In genomic region chr19:18349524-18350128, GRCh38 we compare ENCODE assay signal across 9 cellular contexts. TPM values are rescaled to one million over a fixed set of nuclear protein-coding genes. Genes with fewer than 3 reads are reported as not detected.
DNase-seq lines count a peak whose midpoint lies in the region; ATAC-seq and TF ChIP-seq lines count a peak whose summit lies in the region.
"Had no signal": no experiment of that assay in that cellular context is flagged by ENCODE, and none has a peak within 500 bp of the region (broad histone marks: within the 10 kb centered on the region; RNA-seq: fewer than 3 reads in every experiment).

No MANE protein-coding gene starts in this region.

- H3K9me3 Mint-ChIP-seq in mesothelial cell of epicardium: no peaks in the 10 kb centered on the region
- H3K9me3 Mint-ChIP-seq: IgD-negative memory B cell had no signal

- no peak overlapping the region for H3K27ac Mint-ChIP-seq in mesothelial cell of epicardium
- H3K27ac Mint-ChIP-seq: IgD-negative memory B cell had no signal

- ATAC-seq in GM19035 (IDR thresholded peaks at IDR 0.05; ENCODE audit: unreplicated experiment) (no peak), GM21515 (IDR thresholded peaks at IDR 0.05; ENCODE audit: unreplicated experiment) (no peak)

- H3K4me3 ChIP-seq in AG09309 (ENCODE audit: control insufficient read depth, low read depth, low read length) (no peak overlapping the region), GM12865 (ENCODE audit: low read depth, low read length) (no peak overlapping the region), OCI-LY7 (ENCODE audit: low read depth, low read length, poor library complexity, severe bottlenecking) (no peak overlapping the region), coronary artery (no peak overlapping the region)

- DNase-seq in AG09309 (ENCODE audit: low read depth) (peak; percentile 18), GM12865 (ENCODE audit: low read depth) (peak; percentile 62), OCI-LY7 (ENCODE audit: low spot score) (peak; percentile 40), coronary artery (ENCODE audit: low spot score) (no peak), mesothelial cell of epicardium (ENCODE audit: low spot score in 2 of 2, unreplicated experiment in 2 of 2) (peak in 1 of 2 experiments; percentile 71), cortex of kidney (lab: John Stamatoyannopoulos, UW) (no peak)

- no peak overlapping the region for H3K27ac ChIP-seq in OCI-LY7 (ENCODE audit: low read depth, low read length, poor library complexity, severe bottlenecking)
- no peak overlapping the region for H3K27ac ChIP-seq in coronary artery

- no peaks in the 10 kb centered on the region for H3K9me3 ChIP-seq in OCI-LY7 (ENCODE audit: low read length)

- peaks cover 14% of the 10 kb centered on the region for H3K36me3 Mint-ChIP-seq in mesothelial cell of epicardium

- CTCF ChIA-PET in OCI-LY7 (lab: Charles Lee; ENCODE audit: unreplicated experiment): no interaction called here

- no peak overlapping the region for H2AFZ ChIP-seq in OCI-LY7 (ENCODE audit: low read length)

- no peaks in the 10 kb centered on the region for H3K9me2 ChIP-seq in OCI-LY7 (ENCODE audit: insufficient read depth, low read length)

- peaks cover under 1% of the 10 kb centered on the region for H3K4me1 Mint-ChIP-seq in mesothelial cell of epicardium

- intact Hi-C loops in OCI-LY7 (cut with micrococcal nuclease; ENCODE audit: unreplicated experiment): loop anchor here (2.0 kb wide), 1 partner anchor 53 kb away; no protein-coding TSS in a partner anchor

- no peaks in the 10 kb centered on the region for H3K79me2 ChIP-seq in OCI-LY7 (ENCODE audit: insufficient read depth, low read depth, low read length)

- H4K20me1 ChIP-seq in OCI-LY7 (ENCODE audit: insufficient read depth, low read length): no peaks in the 10 kb centered on the region

- no TSS peak for BruUV-seq in OCI-LY7 (replicated peaks; lab: Mats Ljungman, UMichigan)

- 0 out of 2 replicates have a peak, but pooled peaks cover 7% of the 10 kb centered on the region for H3K36me3 ChIP-seq in OCI-LY7 (ENCODE audit: insufficient read depth, low read length)

- H3K4me2 ChIP-seq in OCI-LY7 (ENCODE audit: low read length): no peak overlapping the region

- no peak overlapping the region for H3K4me3 Mint-ChIP-seq in mesothelial cell of epicardium

- no peaks in the 10 kb centered on the region for H3K27me3 Mint-ChIP-seq in mesothelial cell of epicardium (ENCODE audit: low read depth)
- H3K27me3 Mint-ChIP-seq: IgD-negative memory B cell had no signal

- peak; percentile 91 for TF ChIP-seq CTCF in AG09309 (IDR thresholded peaks at IDR 0.05; ENCODE audit: control insufficient read depth, insufficient read depth, low read depth, low read length, missing control alignments)
- peak; percentile 64 for TF ChIP-seq CTCF in GM12865 (IDR thresholded peaks at IDR 0.05; ENCODE audit: insufficient read depth, low read depth, low read length, missing control alignments)
- peak; percentile 82 for TF ChIP-seq CTCF in OCI-LY7 (conservative IDR thresholded peaks at IDR 0.05; ENCODE audit: low read length)
- peak; percentile 27 for TF ChIP-seq CTCF in coronary artery (IDR thresholded peaks at IDR 0.05)
- TF ChIP-seq CTCF in mesothelial cell of epicardium (IDR thresholded peaks at IDR 0.05; ENCODE audit: unreplicated experiment): peak; percentile 55

- POLR2A ChIA-PET in OCI-LY7 (lab: Charles Lee): interaction anchor here (1.1 kb wide), 1 partner anchor 10 kb away, joined by 7 read pairs; no protein-coding TSS in a partner anchor

- H3K4me1 ChIP-seq in OCI-LY7 (ENCODE audit: insufficient read depth, low read length, poor library complexity, severe bottlenecking): no peaks in the 10 kb centered on the region

RNA-seq across cellular contexts. Expression of gene PGPEP1, which starts 9.2 kb away (rescaled TPM):
- 15.2 and 18.9 TPM in 2 replicates for total RNA-seq in OCI-LY7 (2014; rRNA removed; shearing (Covaris generic))
- total RNA-seq in OCI-LY7 (2022): 44.1 and 54.5 TPM in 2 replicates
- total RNA-seq in mesothelial cell of epicardium: 22.6 to 24.3 TPM (median 23.2 TPM) in 3 replicates

RNA-seq across cellular contexts. Expression of gene LSM4, which starts 26.8 kb away (rescaled TPM):
- 451 and 482 TPM in 2 replicates for total RNA-seq in OCI-LY7 (2014; rRNA removed; shearing (Covaris generic))
- total RNA-seq in OCI-LY7 (2022) (232 and 252 TPM in 2 replicates), mesothelial cell of epicardium (112 to 119 TPM (median 114 TPM) in 3 replicates)

RNA-seq across cellular contexts. Expression of gene GDF15, which starts 36.3 kb away (rescaled TPM):
- 0.80 TPM in 1 of 2 replicates, not detected in the other for total RNA-seq in OCI-LY7 (2014; rRNA removed; shearing (Covaris generic))
- not detected in 2 replicates for total RNA-seq in OCI-LY7 (2022)
- 3.2 to 4.7 TPM (median 3.9 TPM) in 3 replicates for total RNA-seq in mesothelial cell of epicardium

RNA-seq across cellular contexts. Expression of gene LRRC25, which starts 47.8 kb away (rescaled TPM):
- total RNA-seq in OCI-LY7 (2014; rRNA removed; shearing (Covaris generic)): 0.49 and 0.98 TPM in 2 replicates
- total RNA-seq in OCI-LY7 (2022) (3.2 and 4.1 TPM in 2 replicates), mesothelial cell of epicardium (0.18 to 0.29 TPM in 2 of 3 replicates, not detected in the other)

Comparison
In these comparisons a context has a peak if more than half of its experiments do, and no peak if none do; other contexts are left out.
1. DNase-seq: peak in AG09309 (single experiment), GM12865 (single experiment) and OCI-LY7 (single experiment); none in coronary artery (single experiment) and cortex of kidney (single experiment).
2. CTCF ChIP-seq: peak in every context shown above with its lines; median percentile 91 in AG09309; 82 in OCI-LY7; 64 in GM12865; 55 in mesothelial cell of epicardium; 27 in coronary artery.